ENCODE assay signal across 11 cellular contexts in genomic region chr22:32619614-32620426, GRCh38.
DNase-seq lines count a peak whose midpoint lies in the region; ATAC-seq and TF ChIP-seq lines count a peak whose summit lies in the region.
"Had no signal": no experiment of that assay in that cellular context is flagged by ENCODE, and none has a peak within 500 bp of the region (broad histone marks: within the 10 kb centered on the region; RNA-seq: fewer than 3 reads in every experiment).

No MANE protein-coding gene starts in this region.

- H3K4me1 ChIP-seq in ovary (ENCODE audit: insufficient read depth), result peaks cover 34% of the 10 kb centered on the region
- peaks cover 7% of the 10 kb centered on the region for H3K4me1 ChIP-seq in mucosa of descending colon (ENCODE audit: low read depth)
- H3K4me1 ChIP-seq: foreskin keratinocyte had no signal

- ATAC-seq in GM19035 (IDR thresholded peaks at IDR 0.05; ENCODE audit: unreplicated experiment) (no peak), mucosa of descending colon (no peak), GM19397 (IDR thresholded peaks at IDR 0.05; ENCODE audit: unreplicated experiment) (no peak)
- ATAC-seq: foreskin keratinocyte had no signal

- H3K36me3 ChIP-seq in ovary, result no peaks in the 10 kb centered on the region
- no peaks in the 10 kb centered on the region for H3K36me3 ChIP-seq in mucosa of descending colon (ENCODE audit: low read depth)

- 64 to 73% (median 69%) methylated on average over 5 of the region's 5 CpGs for WGBS in ovary, 3 donors

- TF ChIP-seq POLR2A in ovary (IDR thresholded peaks at IDR 0.05), result no peak

- TF ChIP-seq CTCF in fibroblast of the aortic adventitia (IDR thresholded peaks at IDR 0.05; ENCODE audit: insufficient read depth, low read length) (no peak), ovary (IDR thresholded peaks at IDR 0.05) (no peak), mucosa of descending colon (IDR thresholded peaks at IDR 0.05) (no peak)

- H3K27ac ChIP-seq in ovary, result no peak overlapping the region
- H3K27ac ChIP-seq: foreskin keratinocyte had no signal

- H3K9me3 ChIP-seq in ovary (no peaks in the 10 kb centered on the region), mucosa of descending colon (no peaks in the 10 kb centered on the region)

- intact Hi-C loops in ovary (cut with DNase I) (loop anchor here in 2 of 4 donors (10.0 kb wide), 1 partner anchor 85 kb away; no protein-coding TSS in a partner anchor), mucosa of descending colon (cut with DNase I, micrococcal nuclease) (no loop called here)

- H3K27me3 ChIP-seq in ovary, result no peaks in the 10 kb centered on the region
- H3K27me3 ChIP-seq: foreskin keratinocyte had no signal

- H3K4me3 ChIP-seq in fibroblast of the aortic adventitia (ENCODE audit: low read depth, low read length), result no peak overlapping the region
- no peak overlapping the region for H3K4me3 ChIP-seq in ovary
- no peak overlapping the region for H3K4me3 ChIP-seq in mucosa of descending colon

- DNase-seq in AG08395 (ENCODE audit: low spot score), result peak; percentile 70
- DNase-seq in SW480 (ENCODE audit: low spot score), result peak; percentile 67
- peak; percentile 73 for DNase-seq in fibroblast of the aortic adventitia (ENCODE audit: low read depth)
- peak in 4 of 5 donors; percentile 59 to 68 (median 64) for DNase-seq in ovary
- no peak for DNase-seq in NCI-H2029 treated with DMSO at 0.1 percent for 48 hours (lab: John Stamatoyannopoulos, UW)
- DNase-seq in mucosa of descending colon, result no peak
- DNase-seq: activated CD8-positive, alpha-beta memory T cell treated with anti-CD3 and anti-CD28 coated beads, Interleukin-2, amount 50 U/mL, for 48 hours; MV-4-11 had no signal

- no peak for TF ChIP-seq EP300 in ovary (IDR thresholded peaks at IDR 0.05)

Comparison
In these comparisons a context has a peak if more than half of its experiments do, and no peak if none do; other contexts are left out.
1. DNase-seq: peak in AG08395 (single experiment), SW480 (single experiment), fibroblast of the aortic adventitia (single experiment) and ovary (4 of 5); none in NCI-H2029 treated with DMSO at 0.1 percent for 48 hours (single experiment) and mucosa of descending colon (0 of 3).